ENCODE assay signal across 1 cellular context in genomic region chr5:134534058-134534725, GRCh38.
TF ChIP-seq lines count a peak whose summit lies in the region.

No MANE protein-coding gene starts in this region.

TF ChIP-seq in H1, 55 proteins besides CTCF, POLR2A, EP300 and RAD21 (continued from another document):
- no peak for TF ChIP-seq ATF3 (IDR thresholded peaks at IDR 0.05; ENCODE audit: insufficient read depth, low read depth, low read length)
- no peak for TF ChIP-seq EZH2 (IDR thresholded peaks at IDR 0.05; ENCODE audit: low read depth, low read length, severe bottlenecking)
- TF ChIP-seq ASH2L (IDR thresholded peaks at IDR 0.05; ENCODE audit: low read length): no peak
- no peak for TF ChIP-seq CBX5 (IDR thresholded peaks at IDR 0.05; ENCODE audit: low read depth, low read length)
- no peak for TF ChIP-seq HDAC2 (IDR thresholded peaks at IDR 0.05; ENCODE audit: borderline replicate concordance in 1 of 2, low read depth in 2 of 2, low read length in 2 of 2)
- TF ChIP-seq RXRA (IDR thresholded peaks at IDR 0.05; ENCODE audit: insufficient read depth, low read depth, low read length): no peak
- no peak for TF ChIP-seq BCL11A (IDR thresholded peaks at IDR 0.05; ENCODE audit: low read depth in 2 of 2, low read length in 2 of 2)
- no peak for TF ChIP-seq SUZ12 (IDR thresholded peaks at IDR 0.05; ENCODE audit: low read length)
- TF ChIP-seq JUND (IDR thresholded peaks at IDR 0.05; ENCODE audit: low read length): no peak
- no peak for TF ChIP-seq YY1 (IDR thresholded peaks at IDR 0.05; ENCODE audit: low read depth, low read length)
- no peak for TF ChIP-seq CREB1 (IDR thresholded peaks at IDR 0.05)
- TF ChIP-seq BRCA1 (IDR thresholded peaks at IDR 0.05; ENCODE audit: low read depth, low read length): no peak
- no peak for TF ChIP-seq ZNF274 (IDR thresholded peaks at IDR 0.05; ENCODE audit: borderline replicate concordance, extremely low read depth, low read length)
- no peak for TF ChIP-seq RFX5 (IDR thresholded peaks at IDR 0.05; ENCODE audit: borderline replicate concordance, low read depth, low read length)
- TF ChIP-seq SP4 (IDR thresholded peaks at IDR 0.05; ENCODE audit: low read length): no peak
- TF ChIP-seq GABPA (IDR thresholded peaks at IDR 0.05; ENCODE audit: borderline replicate concordance, insufficient read depth, low read length): no peak
- no peak for TF ChIP-seq CHD1 (IDR thresholded peaks at IDR 0.05; ENCODE audit: low read depth, low read length)
- no peak for TF ChIP-seq PHF8 (conservative IDR thresholded peaks at IDR 0.05; ENCODE audit: low read depth, low read length)
- TF ChIP-seq EGR1 (IDR thresholded peaks at IDR 0.05; ENCODE audit: borderline replicate concordance, low read depth, low read length): no peak
TF ChIP-seq in H1: peak in this region for 0.
